Comparison of ENCODE assay signal across 20 cellular contexts in the genomic region with DNA sequence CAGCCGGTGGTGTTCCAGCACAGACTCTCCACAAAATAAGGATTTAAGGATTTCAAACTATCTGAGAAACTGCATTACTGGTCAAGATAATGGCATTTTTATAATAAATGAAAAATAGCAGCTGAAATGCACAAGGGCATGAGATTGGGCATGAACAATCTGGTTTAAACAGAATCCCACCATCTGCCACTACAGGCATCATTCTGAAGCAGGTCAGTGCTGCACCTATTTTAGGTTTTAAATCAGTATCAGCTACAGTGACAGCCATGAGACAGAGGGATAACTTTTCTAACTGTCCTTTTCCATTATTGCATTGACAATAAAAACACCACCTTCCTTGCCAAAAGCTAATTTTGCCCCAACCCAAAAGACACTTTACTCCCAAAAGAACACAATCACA.
DNase-seq lines count a peak whose midpoint lies in the region; ATAC-seq and TF ChIP-seq lines count a peak whose summit lies in the region.
"Had no signal": no experiment of that assay in that cellular context is flagged by ENCODE, and none has a peak within 500 bp of the region (broad histone marks: within the 10 kb centered on the region; RNA-seq: fewer than 3 reads in every experiment).

No MANE protein-coding gene starts in this region.

- H3K79me2 ChIP-seq in H9 (ENCODE audit: insufficient read depth, low read length) = peaks cover 4% of the 10 kb centered on the region; the same call in 1 of the 2 replicates

- H3K27me3 ChIP-seq in H9 (ENCODE audit: insufficient read depth, low read length) = no peaks in the 10 kb centered on the region
- H3K27me3 ChIP-seq: BE2C had no signal

- no peak overlapping the region for H2AFZ ChIP-seq in H9 (ENCODE audit: low read length)
- H2AFZ ChIP-seq: GM23338 had no signal

- no peaks in the 10 kb centered on the region; the same call in 1 of the 2 replicates for H3K27me3 Mint-ChIP-seq in H9 (ENCODE audit: low read depth)
- no peaks in the 10 kb centered on the region; the same call in 1 of the 2 replicates for H3K27me3 Mint-ChIP-seq in WTC11 (ENCODE audit: low read depth)

- no peak overlapping the region for H3K56ac ChIP-seq in H9 (ENCODE audit: insufficient read length, low read depth, low read length)

- H4K20me1 ChIP-seq in H9 (ENCODE audit: control insufficient read depth, insufficient read depth, insufficient read length) = no peaks in the 10 kb centered on the region

- ATAC-seq in WTC11 (no peak), GM21723 (IDR thresholded peaks at IDR 0.05; ENCODE audit: unreplicated experiment) (no peak), HG03520 (IDR thresholded peaks at IDR 0.05; ENCODE audit: unreplicated experiment) (no peak)
- ATAC-seq: GM23338, HCT116 had no signal

- no CpG with 5 or more reads among the region's 1 CpG for WGBS in H9 (ENCODE audit: extremely low coverage, insufficient read length, low lambda C conversion rate)

- H4K5ac ChIP-seq in H9 (ENCODE audit: insufficient read length, low read depth, low read length) = no peak overlapping the region

- no peak overlapping the region for H3K23ac ChIP-seq in H9 (ENCODE audit: insufficient read length, low read depth, low read length)

- H3K23me2 ChIP-seq in H9 (ENCODE audit: insufficient read length, low read depth, low read length, poor library complexity, severe bottlenecking) = no peaks in the 10 kb centered on the region

- no peak overlapping the region for H3K27ac Mint-ChIP-seq in H9
- peak overlapping the region; percentile 24; the same call in 1 of the 2 replicates for H3K27ac Mint-ChIP-seq in WTC11
- H3K27ac Mint-ChIP-seq: CD4-positive, CD25-positive, alpha-beta regulatory T cell; CD8-positive, alpha-beta memory T cell; HFFc6 had no signal

- H3K36me3 Mint-ChIP-seq in H9 (ENCODE audit: insufficient read depth in 1 of 3, low read depth in 3 of 3) = peaks cover 8 to 26% (median 14%) of the 10 kb centered on the region in 3 experiments
- peaks cover 10% of the 10 kb centered on the region for H3K36me3 Mint-ChIP-seq in WTC11
- H3K36me3 Mint-ChIP-seq: CD4-positive, CD25-positive, alpha-beta regulatory T cell had no signal

- no peak overlapping the region for H2AK5ac ChIP-seq in H9 (ENCODE audit: insufficient read length, low read length)

- TF ChIP-seq CTCF in H9 (conservative IDR thresholded peaks at IDR 0.05) (no peak), WTC11 (IDR thresholded peaks at IDR 0.05) (no peak)

- H3K4ac ChIP-seq in H9 (ENCODE audit: low read depth, low read length) = no peak overlapping the region

- CTCF ChIA-PET in WTC11 (lab: Charles Lee) = no interaction called here

- H3K14ac ChIP-seq in H9 (ENCODE audit: insufficient read depth, low read length) = no peak overlapping the region

- H4K91ac ChIP-seq in H9 (ENCODE audit: insufficient read length, low read depth, low read length) = no peak overlapping the region

- no peak overlapping the region for H3K18ac ChIP-seq in H9 (ENCODE audit: insufficient read length, low read depth, low read length)

- H2BK5ac ChIP-seq in H9 (ENCODE audit: insufficient read length, low read length) = no peak overlapping the region

- H3K4me2 ChIP-seq in H9 (ENCODE audit: insufficient read depth, insufficient read length, low read length) = no peak overlapping the region
- H3K4me2 ChIP-seq: GM23338 had no signal

- H3K9me3 Mint-ChIP-seq in H9 (peaks cover 9 to 18% of the 10 kb centered on the region in 2 experiments), WTC11 (no peaks in the 10 kb centered on the region)
- H3K9me3 Mint-ChIP-seq: HFFc6 had no signal

- H2BK12ac ChIP-seq in H9 (ENCODE audit: insufficient read length, low read depth, low read length) = no peak overlapping the region

- in situ Hi-C loops in G401 (cut with HindIII; ENCODE audit: low sequenced_read_pairs) = no loop called here

- no peaks in the 10 kb centered on the region for H3K9me3 ChIP-seq in H9 (ENCODE audit: control insufficient read depth, low read depth, low read length)
- H3K9me3 ChIP-seq: BE2C had no signal

- DNase-seq in G401 (ENCODE audit: low spot score) (peak; percentile 86), H9 (no peak), WTC11 (ENCODE audit: low spot score) (no peak), cerebellum (ENCODE audit: low spot score) (peak; percentile 56)
- no peak for DNase-seq in stimulated activated CD4-positive, alpha-beta T cell treated with anti-CD3 and anti-CD28 coated beads, Interleukin-12 subunit alpha, Interleukin-12 subunit beta, amount 100 ng/mL, for 4 hours
- DNase-seq: ACHN; BE2C; CD4-positive, CD25-positive, alpha-beta regulatory T cell; CD8-positive, alpha-beta memory T cell; COR-L47; DMS153; DMS79; GF-D8; HFFc6; IMR-90; KBM-7 had no signal

- H3K4me3 Mint-ChIP-seq in H9 (no peak overlapping the region), WTC11 (no peak overlapping the region)
- H3K4me3 Mint-ChIP-seq: CD4-positive, CD25-positive, alpha-beta regulatory T cell; CD8-positive, alpha-beta memory T cell; GM23338; HFFc6 had no signal

- H3K9ac ChIP-seq in H9 (ENCODE audit: extremely low read depth, insufficient read length, low read length) = no peak overlapping the region

- H3K27ac ChIP-seq in H9 (ENCODE audit: insufficient read length, low read depth, low read length) = no peak overlapping the region

- no peak overlapping the region for H3T11ph ChIP-seq in H9 (ENCODE audit: low read length)

- H2BK20ac ChIP-seq in H9 (ENCODE audit: low read depth, low read length, poor library complexity, severe bottlenecking) = peak overlapping the region; percentile 83

- H4K8ac ChIP-seq in H9 (replicated peaks; ENCODE audit: insufficient read length, low read depth, low read length) = no peak overlapping the region

- H3K79me1 ChIP-seq in H9 (ENCODE audit: insufficient read depth, low read depth, low read length, poor library complexity, severe bottlenecking) = no peaks in the 10 kb centered on the region

- POLR2A ChIA-PET in WTC11 (lab: Charles Lee) = no interaction called here

- peaks cover under 1% of the 10 kb centered on the region; the same call in 1 of the 2 replicates for H3K4me1 ChIP-seq in H9 (ENCODE audit: insufficient read depth, low read length)
- H3K4me1 ChIP-seq: BE2C had no signal

- H2BK120ac ChIP-seq in H9 (ENCODE audit: low read depth, low read length, poor library complexity, severe bottlenecking) = no peak overlapping the region

- H3K4me1 Mint-ChIP-seq in H9 = peaks cover 42 to 49% of the 10 kb centered on the region in 2 experiments
- peaks cover 63% of the 10 kb centered on the region for H3K4me1 Mint-ChIP-seq in WTC11

- no peak overlapping the region for H2BK15ac ChIP-seq in H9 (ENCODE audit: low read depth, low read length)

TF ChIP-seq in WTC11, 78 proteins besides CTCF, POLR2A, EP300 and RAD21 (continues in another document):
- TF ChIP-seq, protein P1, sequence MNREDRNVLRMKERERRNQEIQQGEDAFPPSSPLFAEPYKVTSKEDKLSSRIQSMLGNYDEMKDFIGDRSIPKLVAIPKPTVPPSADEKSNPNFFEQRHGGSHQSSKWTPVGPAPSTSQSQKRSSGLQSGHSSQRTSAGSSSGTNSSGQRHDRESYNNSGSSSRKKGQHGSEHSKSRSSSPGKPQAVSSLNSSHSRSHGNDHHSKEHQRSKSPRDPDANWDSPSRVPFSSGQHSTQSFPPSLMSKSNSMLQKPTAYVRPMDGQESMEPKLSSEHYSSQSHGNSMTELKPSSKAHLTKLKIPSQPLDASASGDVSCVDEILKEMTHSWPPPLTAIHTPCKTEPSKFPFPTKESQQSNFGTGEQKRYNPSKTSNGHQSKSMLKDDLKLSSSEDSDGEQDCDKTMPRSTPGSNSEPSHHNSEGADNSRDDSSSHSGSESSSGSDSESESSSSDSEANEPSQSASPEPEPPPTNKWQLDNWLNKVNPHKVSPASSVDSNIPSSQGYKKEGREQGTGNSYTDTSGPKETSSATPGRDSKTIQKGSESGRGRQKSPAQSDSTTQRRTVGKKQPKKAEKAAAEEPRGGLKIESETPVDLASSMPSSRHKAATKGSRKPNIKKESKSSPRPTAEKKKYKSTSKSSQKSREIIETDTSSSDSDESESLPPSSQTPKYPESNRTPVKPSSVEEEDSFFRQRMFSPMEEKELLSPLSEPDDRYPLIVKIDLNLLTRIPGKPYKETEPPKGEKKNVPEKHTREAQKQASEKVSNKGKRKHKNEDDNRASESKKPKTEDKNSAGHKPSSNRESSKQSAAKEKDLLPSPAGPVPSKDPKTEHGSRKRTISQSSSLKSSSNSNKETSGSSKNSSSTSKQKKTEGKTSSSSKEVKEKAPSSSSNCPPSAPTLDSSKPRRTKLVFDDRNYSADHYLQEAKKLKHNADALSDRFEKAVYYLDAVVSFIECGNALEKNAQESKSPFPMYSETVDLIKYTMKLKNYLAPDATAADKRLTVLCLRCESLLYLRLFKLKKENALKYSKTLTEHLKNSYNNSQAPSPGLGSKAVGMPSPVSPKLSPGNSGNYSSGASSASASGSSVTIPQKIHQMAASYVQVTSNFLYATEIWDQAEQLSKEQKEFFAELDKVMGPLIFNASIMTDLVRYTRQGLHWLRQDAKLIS (CRISPR knock-in tag; IDR thresholded peaks at IDR 0.05; ENCODE audit: borderline replicate concordance) = no peak
- TF ChIP-seq, protein P2, sequence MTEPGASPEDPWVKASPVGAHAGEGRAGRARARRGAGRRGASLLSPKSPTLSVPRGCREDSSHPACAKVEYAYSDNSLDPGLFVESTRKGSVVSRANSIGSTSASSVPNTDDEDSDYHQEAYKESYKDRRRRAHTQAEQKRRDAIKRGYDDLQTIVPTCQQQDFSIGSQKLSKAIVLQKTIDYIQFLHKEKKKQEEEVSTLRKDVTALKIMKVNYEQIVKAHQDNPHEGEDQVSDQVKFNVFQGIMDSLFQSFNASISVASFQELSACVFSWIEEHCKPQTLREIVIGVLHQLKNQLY (CRISPR knock-in tag; IDR thresholded peaks at IDR 0.05) = no peak
- TF ChIP-seq NFE2L1 (CRISPR knock-in tag; IDR thresholded peaks at IDR 0.05) = no peak
- TF ChIP-seq SMAD3 (CRISPR knock-in tag; IDR thresholded peaks at IDR 0.05; ENCODE audit: borderline replicate concordance) = no peak
- TF ChIP-seq NFYB (CRISPR knock-in tag; conservative IDR thresholded peaks at IDR 0.05; ENCODE audit: low read depth) = no peak
- TF ChIP-seq, protein P3, sequence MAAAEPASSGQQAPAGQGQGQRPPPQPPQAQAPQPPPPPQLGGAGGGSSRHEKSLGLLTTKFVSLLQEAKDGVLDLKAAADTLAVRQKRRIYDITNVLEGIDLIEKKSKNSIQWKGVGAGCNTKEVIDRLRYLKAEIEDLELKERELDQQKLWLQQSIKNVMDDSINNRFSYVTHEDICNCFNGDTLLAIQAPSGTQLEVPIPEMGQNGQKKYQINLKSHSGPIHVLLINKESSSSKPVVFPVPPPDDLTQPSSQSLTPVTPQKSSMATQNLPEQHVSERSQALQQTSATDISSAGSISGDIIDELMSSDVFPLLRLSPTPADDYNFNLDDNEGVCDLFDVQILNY (CRISPR knock-in tag; IDR thresholded peaks at IDR 0.05) = no peak
- TF ChIP-seq GRHL2 (CRISPR knock-in tag; IDR thresholded peaks at IDR 0.05; ENCODE audit: insufficient replicate concordance, severe bottlenecking) = no peak
- TF ChIP-seq CREB1 (CRISPR knock-in tag; IDR thresholded peaks at IDR 0.05) = no peak

Comparison
In these comparisons a context has a peak if more than half of its experiments do, and no peak if none do; other contexts are left out.
1. DNase-seq: peak in G401 (single experiment) and cerebellum (single experiment); none in H9 (single experiment), WTC11 (single experiment) and stimulated activated CD4-positive, alpha-beta T cell treated with anti-CD3 and anti-CD28 coated beads, Interleukin-12 subunit alpha, Interleukin-12 subunit beta, amount 100 ng/mL, for 4 hours (single experiment).